21 cellular contexts compared by ENCODE assay signal in the genomic region with DNA sequence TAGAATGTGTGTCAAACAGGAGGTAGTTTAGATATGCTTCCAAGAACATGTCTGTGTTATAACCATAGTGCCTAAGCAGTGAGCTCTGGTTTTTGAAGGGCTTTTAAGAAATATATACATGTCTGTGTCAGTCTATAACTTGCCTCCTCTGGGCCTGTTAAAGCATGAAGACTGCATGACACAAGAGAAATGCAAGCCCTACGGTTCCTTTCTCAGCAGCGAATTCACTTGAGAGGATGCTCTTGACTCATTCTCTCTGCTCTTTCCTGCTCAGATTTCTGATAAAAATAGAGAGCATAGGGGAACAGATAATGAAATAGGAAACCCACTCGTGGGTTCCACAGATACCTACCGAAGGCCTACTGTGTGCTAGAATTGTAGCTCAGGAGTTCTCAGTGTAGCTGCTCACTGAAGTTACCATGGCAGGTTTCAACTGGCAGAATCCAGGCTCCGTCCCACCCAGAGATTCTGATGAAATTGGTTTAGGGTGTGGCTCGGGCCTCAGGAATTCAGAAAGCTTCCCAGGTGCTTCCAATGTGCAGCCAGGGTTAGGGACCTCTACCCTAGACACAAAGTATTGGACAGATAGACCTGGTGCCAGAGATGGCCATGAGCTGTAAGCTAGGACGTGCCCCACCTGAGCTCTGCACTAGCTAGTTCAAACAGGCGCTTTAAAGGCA. TPM values are rescaled to one million over a fixed set of nuclear protein-coding genes. Genes with fewer than 3 reads are reported as not detected.
A peak's percentile ranks its signal among the peaks of the same experiment; 100 is the strongest.
DNase-seq lines count a peak whose midpoint lies in the region; ATAC-seq, FAIRE-seq and TF ChIP-seq lines count a peak whose summit lies in the region.
"Had no signal": no experiment of that assay in that cellular context is flagged by ENCODE, and none has a peak within 500 bp of the region (broad histone marks: within the 10 kb centered on the region; RNA-seq: fewer than 3 reads in every experiment).

No MANE protein-coding gene starts in this region.

- H3K4me1 Mint-ChIP-seq in MCF 10A (ENCODE audit: insufficient read depth, unreplicated experiment) = peaks cover 50% of the 10 kb centered on the region
- peaks cover 16% of the 10 kb centered on the region for H3K4me1 Mint-ChIP-seq in astrocyte (ENCODE audit: low read depth, unreplicated experiment)
- H3K4me1 Mint-ChIP-seq in CD14-positive monocyte = peaks cover 5% of the 10 kb centered on the region
- H3K4me1 Mint-ChIP-seq in activated CD4-positive, alpha-beta T cell treated with anti-CD3 and anti-CD28 coated beads, Interleukin-2, amount 10 ng/mL, durations not matched to agents 7 days and 5 days = peaks cover 7% of the 10 kb centered on the region

- no peaks in the 10 kb centered on the region for H3K27me3 ChIP-seq in breast epithelium
- no peaks in the 10 kb centered on the region for H3K27me3 ChIP-seq in astrocyte (ENCODE audit: insufficient read depth, low read length)
- H3K27me3 ChIP-seq in suprapubic skin = no peaks in the 10 kb centered on the region
- H3K27me3 ChIP-seq: colonic mucosa had no signal

- H4K20me1 ChIP-seq in astrocyte (ENCODE audit: insufficient read depth, low read length) = no peaks in the 10 kb centered on the region

- no peak for FAIRE-seq in astrocyte (lab: Jason Lieb, UNC)
- FAIRE-seq: endothelial cell of umbilical vein, G401.6 had no signal

- no peaks in the 10 kb centered on the region for H3K9me3 ChIP-seq in breast epithelium
- H3K9me3 ChIP-seq in astrocyte (ENCODE audit: insufficient read depth, low read depth, low read length) = no peaks in the 10 kb centered on the region
- H3K9me3 ChIP-seq in suprapubic skin = no peaks in the 10 kb centered on the region
- H3K9me3 ChIP-seq: Caco-2, colonic mucosa, left ventricle myocardium inferior had no signal

- peak overlapping the region; percentile 14 for H2AFZ ChIP-seq in astrocyte (ENCODE audit: low read depth, low read length)

- TF ChIP-seq CTCF in MCF 10A (IDR thresholded peaks at IDR 0.05; ENCODE audit: unreplicated experiment) = no peak
- TF ChIP-seq CTCF in breast epithelium (IDR thresholded peaks at IDR 0.05) = no peak
- no peak for TF ChIP-seq CTCF in astrocyte (IDR thresholded peaks at IDR 0.05; ENCODE audit: insufficient read depth, low read depth, low read length)
- TF ChIP-seq CTCF in suprapubic skin (IDR thresholded peaks at IDR 0.05) = no peak
- TF ChIP-seq CTCF in CD14-positive monocyte (IDR thresholded peaks at IDR 0.05) = no peak

- no peak for TF ChIP-seq POLR2A in breast epithelium (IDR thresholded peaks at IDR 0.05)
- TF ChIP-seq POLR2A in suprapubic skin (IDR thresholded peaks at IDR 0.05) = no peak

- H3K36me3 Mint-ChIP-seq in MCF 10A (ENCODE audit: insufficient read depth, unreplicated experiment) (peaks cover 10% of the 10 kb centered on the region), astrocyte (ENCODE audit: low read depth, unreplicated experiment) (no peaks in the 10 kb centered on the region), CD14-positive monocyte (no peaks in the 10 kb centered on the region)
- no peaks in the 10 kb centered on the region for H3K36me3 Mint-ChIP-seq in activated CD4-positive, alpha-beta T cell treated with anti-CD3 and anti-CD28 coated beads, Interleukin-2, amount 10 ng/mL, durations not matched to agents 7 days and 5 days (ENCODE audit: low read depth)

- POLR2A ChIA-PET in MCF 10A (lab: Yijun Ruan, JAX) = interaction anchor here (0.6 to 5.9 kb wide), 39 partner anchors 9 to 388 kb away, joined by 3 to 53 read pairs (median 5); partner anchors contain the start of genes ARHGEF37, CSNK1A1, HMGXB3 and PPARGC1B
- POLR2A ChIA-PET in activated CD4-positive, alpha-beta T cell treated with anti-CD3 and anti-CD28 coated beads, Interleukin-2, amount 10 ng/mL, durations not matched to agents 7 days and 5 days (lab: Charles Lee) = no interaction called here

- DNase-seq in MCF 10A (ENCODE audit: unreplicated experiment) (peak; percentile 81), breast epithelium (ENCODE audit: low spot score in 2 of 2) (no peak), astrocyte (ENCODE audit: low read depth) (peak; percentile 16), iris pigment epithelial cell (ENCODE audit: low read depth) (peak; percentile 22), suprapubic skin (ENCODE audit: low spot score in 2 of 2) (peak in 1 of 2 donors; percentile 43), CD14-positive monocyte (ENCODE audit: low spot score) (no peak)
- no peak for DNase-seq in activated CD4-positive, alpha-beta T cell treated with anti-CD3 and anti-CD28 coated beads, Interleukin-2, amount 10 ng/mL, durations not matched to agents 7 days and 5 days
- DNase-seq: activated CD4-positive, alpha-beta T cell treated with anti-CD3 and anti-CD28 coated beads, Interleukin-2, amount 50 U/mL, for 1 hour; activated naive CD4-positive, alpha-beta T cell treated with anti-CD3 and anti-CD28 coated beads, Interleukin-2, amount 50 U/mL, for 16 hours; Caco-2; colonic mucosa; HFFc6; Kasumi-1; left ventricle myocardium inferior; NCI-H1092 treated with DMSO at 0.1 percent for 48 hours; NCI-H2171 treated with DMSO at 0.1 percent for 48 hours; occipital lobe; right cardiac atrium had no signal

- 41% methylated on average over 8 of the region's 8 CpGs for WGBS in suprapubic skin

- no peaks in the 10 kb centered on the region for H3K4me1 ChIP-seq in breast epithelium
- H3K4me1 ChIP-seq in astrocyte (ENCODE audit: insufficient read depth, low read length) = peaks cover 24% of the 10 kb centered on the region
- peaks cover 39% of the 10 kb centered on the region for H3K4me1 ChIP-seq in suprapubic skin
- H3K4me1 ChIP-seq: colonic mucosa had no signal

- ATAC-seq in HG03139 (IDR thresholded peaks at IDR 0.05; ENCODE audit: unreplicated experiment) = no peak

- H3K27me3 Mint-ChIP-seq in MCF 10A (ENCODE audit: insufficient read depth, unreplicated experiment) (no peaks in the 10 kb centered on the region), astrocyte (ENCODE audit: low read depth, unreplicated experiment) (no peaks in the 10 kb centered on the region), CD14-positive monocyte (ENCODE audit: low read depth in 3 of 3) (peaks cover 0 to 2% (median 0%) of the 10 kb centered on the region in 3 donors)
- no peaks in the 10 kb centered on the region for H3K27me3 Mint-ChIP-seq in activated CD4-positive, alpha-beta T cell treated with anti-CD3 and anti-CD28 coated beads, Interleukin-2, amount 10 ng/mL, durations not matched to agents 7 days and 5 days

- CTCF ChIA-PET in MCF 10A (lab: Yijun Ruan, JAX) = interaction anchor here (0.5 to 10.0 kb wide), 20 partner anchors 14 to 366 kb away, joined by 3 to 300 read pairs (median 4); partner anchors contain the start of genes HMGXB3, SLC26A2 and TIGD6
- CTCF ChIA-PET in activated CD4-positive, alpha-beta T cell treated with anti-CD3 and anti-CD28 coated beads, Interleukin-2, amount 10 ng/mL, durations not matched to agents 7 days and 5 days (lab: Charles Lee) = interaction anchor here (0.6 kb wide), 1 partner anchor 195 kb away, joined by 3 read pairs; no protein-coding TSS in a partner anchor

- TF ChIP-seq EP300 in suprapubic skin (IDR thresholded peaks at IDR 0.05) = no peak

- TSS peak; percentile 77 for BruUV-seq in MCF 10A (replicated peaks; lab: Mats Ljungman, UMichigan)

- no peak overlapping the region for H3K4me2 ChIP-seq in astrocyte (ENCODE audit: low read length)

- H3K4me3 ChIP-seq in breast epithelium (no peak overlapping the region), astrocyte (ENCODE audit: insufficient read depth, low read depth, low read length) (no peak overlapping the region), suprapubic skin (no peak overlapping the region)
- H3K4me3 ChIP-seq: colonic mucosa, left ventricle myocardium inferior had no signal

- H3K27ac ChIP-seq in breast epithelium = no peak overlapping the region
- H3K27ac ChIP-seq in astrocyte (ENCODE audit: low read depth, low read length) = no peak overlapping the region
- peak overlapping the region; percentile 74 for H3K27ac ChIP-seq in suprapubic skin
- H3K27ac ChIP-seq: left ventricle myocardium inferior had no signal

- H3K9ac ChIP-seq in astrocyte (ENCODE audit: low read length) = no peak overlapping the region

- H3K9me3 Mint-ChIP-seq in MCF 10A (ENCODE audit: unreplicated experiment) = no peaks in the 10 kb centered on the region
- no peaks in the 10 kb centered on the region for H3K9me3 Mint-ChIP-seq in astrocyte (ENCODE audit: unreplicated experiment)
- peaks cover 0 to 2% (median 0%) of the 10 kb centered on the region in 7 donors for H3K9me3 Mint-ChIP-seq in CD14-positive monocyte
- no peaks in the 10 kb centered on the region for H3K9me3 Mint-ChIP-seq in activated CD4-positive, alpha-beta T cell treated with anti-CD3 and anti-CD28 coated beads, Interleukin-2, amount 10 ng/mL, durations not matched to agents 7 days and 5 days
- H3K9me3 Mint-ChIP-seq: HFFc6 had no signal

- peak overlapping the region; percentile 20 for H3K4me3 Mint-ChIP-seq in MCF 10A (ENCODE audit: unreplicated experiment)
- H3K4me3 Mint-ChIP-seq in astrocyte (ENCODE audit: unreplicated experiment) = no peak overlapping the region
- H3K4me3 Mint-ChIP-seq in CD14-positive monocyte = no peak overlapping the region
- H3K4me3 Mint-ChIP-seq in activated CD4-positive, alpha-beta T cell treated with anti-CD3 and anti-CD28 coated beads, Interleukin-2, amount 10 ng/mL, durations not matched to agents 7 days and 5 days = no peak overlapping the region
- H3K4me3 Mint-ChIP-seq: HFFc6 had no signal

- intact Hi-C loops in MCF 10A (cut with micrococcal nuclease) (loop anchor here (10.0 kb wide), 1 partner anchor 481 kb away; no protein-coding TSS in a partner anchor), breast epithelium (cut with DNase I; ENCODE audit: low total_unique reads) (loop anchor here (10.0 kb wide), 1 partner anchor 191 kb away; no protein-coding TSS in a partner anchor), CD14-positive monocyte (cut with micrococcal nuclease) (loop anchor here in 1 of 2 donors (10.0 kb wide), 1 partner anchor 361 kb away; no protein-coding TSS in a partner anchor)

- H3K27ac Mint-ChIP-seq in MCF 10A (ENCODE audit: low read depth, unreplicated experiment) = peak overlapping the region; percentile 90
- H3K27ac Mint-ChIP-seq in astrocyte (ENCODE audit: unreplicated experiment) = no peak overlapping the region
- no peak overlapping the region for H3K27ac Mint-ChIP-seq in CD14-positive monocyte
- H3K27ac Mint-ChIP-seq in activated CD4-positive, alpha-beta T cell treated with anti-CD3 and anti-CD28 coated beads, Interleukin-2, amount 10 ng/mL, durations not matched to agents 7 days and 5 days = no peak overlapping the region

- H3K36me3 ChIP-seq in breast epithelium = no peaks in the 10 kb centered on the region
- H3K36me3 ChIP-seq in astrocyte (ENCODE audit: insufficient read depth, low read length) = no peaks in the 10 kb centered on the region
- H3K36me3 ChIP-seq in suprapubic skin = peaks cover 14% of the 10 kb centered on the region
- H3K36me3 ChIP-seq: colonic mucosa had no signal

- H3K79me2 ChIP-seq in astrocyte (ENCODE audit: insufficient read depth, low read length) = no peaks in the 10 kb centered on the region

RNA-seq across cellular contexts. Expression of gene ARHGEF37, which starts 52.5 kb away (rescaled TPM):
- total RNA-seq in MCF 10A (2022) (3.9 and 5.1 TPM in 2 replicates), breast epithelium (10 to 100 TPM in 2 of 3 donors, 1 to 10 TPM in 1; 5.3 to 54.4 (median 29.2) TPM), astrocyte (1.4 and 2.3 TPM in 2 replicates), suprapubic skin (10 to 100 TPM; 45.4 to 75.3 (median 65.3) TPM)
- not detected for polyA plus RNA-seq in CD14-positive monocyte
- under 1 TPM; 0.37 to 0.52 TPM for total RNA-seq in activated CD4-positive, alpha-beta T cell treated with anti-CD3 and anti-CD28 coated beads, Interleukin-2, amount 10 ng/mL, durations not matched to agents 7 days and 5 days

Comparison
In these comparisons a context has a peak if more than half of its experiments do, and no peak if none do; other contexts are left out.
1. DNase-seq: peak in MCF 10A (single experiment), astrocyte (single experiment) and iris pigment epithelial cell (single experiment); none in breast epithelium (0 of 2), CD14-positive monocyte (single experiment) and activated CD4-positive, alpha-beta T cell treated with anti-CD3 and anti-CD28 coated beads, Interleukin-2, amount 10 ng/mL, durations not matched to agents 7 days and 5 days (single experiment).